ENCODE assay signal across 33 cellular contexts in the genomic region with DNA sequence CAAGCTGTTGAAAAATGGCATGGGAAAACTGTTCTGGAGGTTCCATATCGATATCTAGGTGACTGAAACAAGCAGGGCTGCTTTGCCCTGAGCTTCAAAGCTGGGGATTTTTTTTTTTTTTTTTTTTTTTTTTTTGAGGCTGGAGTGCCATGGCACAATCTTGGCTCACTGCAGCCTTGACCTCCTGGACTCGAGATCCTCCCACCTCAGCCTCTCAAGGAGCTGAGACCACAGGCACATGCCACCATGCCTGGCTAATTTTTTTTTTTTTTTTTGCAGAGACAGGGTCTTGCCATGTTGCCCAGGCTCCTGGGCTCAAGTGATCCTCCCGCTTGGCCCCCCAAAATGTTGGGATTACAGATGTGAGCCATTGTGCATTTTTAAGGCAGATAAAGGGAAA. TPM values are rescaled to one million over a fixed set of nuclear protein-coding genes. Genes with fewer than 3 reads are reported as not detected.
"Had no signal": no experiment of that assay in that cellular context is flagged by ENCODE, and none has a peak within 500 bp of the region (broad histone marks: within the 10 kb centered on the region; RNA-seq: fewer than 3 reads in every experiment).

No MANE protein-coding gene starts in this region.

- H3K9me3 Mint-ChIP-seq: immature natural killer cell; memory B cell; mesothelial cell of epicardium; naive B cell; naive thymus-derived CD4-positive, alpha-beta T cell had no signal

- H3K27me3 ChIP-seq: hepatocyte, left lung had no signal

- H3K4me3 Mint-ChIP-seq: immature natural killer cell; memory B cell; mesothelial cell of epicardium; naive B cell; naive thymus-derived CD4-positive, alpha-beta T cell had no signal

- H3K27ac ChIP-seq: hepatocyte, left lung, left ventricle myocardium inferior, lower lobe of right lung had no signal

- H3K4me1 Mint-ChIP-seq: immature natural killer cell, memory B cell, mesothelial cell of epicardium, naive B cell had no signal

- DNase-seq: hippocampal formation; hypothalamus; immature natural killer cell; islet precursor cell; kidney; kidney glomerular epithelial cell; left cardiac atrium; left colon; left lung; left ventricle myocardium inferior; left ventricle myocardium superior; lower lobe of right lung; mammary epithelial cell; mesenchymal stem cell; mesendoderm; midbrain; mucosa of descending colon; naive B cell; naive thymus-derived CD4-positive, alpha-beta T cell had no signal

- H3K4me3 ChIP-seq: hepatocyte, left lung, left ventricle myocardium inferior, lower lobe of right lung, lung, mucosa of descending colon had no signal

- H3K9me3 ChIP-seq: left lung, left ventricle myocardium inferior, lower lobe of right lung, mucosa of descending colon had no signal

- H3K4me1 ChIP-seq: left lung, left ventricle myocardium inferior, lower lobe of right lung had no signal

- H3K27me3 Mint-ChIP-seq: memory B cell; naive B cell; naive thymus-derived CD4-positive, alpha-beta T cell had no signal

- H3K27ac Mint-ChIP-seq: memory B cell, mesothelial cell of epicardium, naive B cell had no signal

RNA-seq across cellular contexts. Expression of a gene that starts 23.5 kb away (rescaled TPM):
- total RNA-seq: hepatocyte; kidney; kidney epithelial cell; left cardiac atrium; left colon; left lobe of liver; left lung; left ventricle myocardium inferior; left ventricle myocardium superior; liver; lower leg skin; lower lobe of right lung; lung; lung microvascular endothelial cell; mammary epithelial cell; mesenteric fat pad; mesothelial cell of epicardium; mononuclear cell; mucosa of descending colon; mucosa of gallbladder; myocyte; naive thymus-derived CD4-positive, alpha-beta T cell had no signal
- polyA plus RNA-seq: hepatocyte; immature natural killer cell; keratinocyte; liver; lung; mammary epithelial cell; naive thymus-derived CD4-positive, alpha-beta T cell had no signal
